Comparison of ENCODE assay signal across 1 cellular context in the genomic region with DNA sequence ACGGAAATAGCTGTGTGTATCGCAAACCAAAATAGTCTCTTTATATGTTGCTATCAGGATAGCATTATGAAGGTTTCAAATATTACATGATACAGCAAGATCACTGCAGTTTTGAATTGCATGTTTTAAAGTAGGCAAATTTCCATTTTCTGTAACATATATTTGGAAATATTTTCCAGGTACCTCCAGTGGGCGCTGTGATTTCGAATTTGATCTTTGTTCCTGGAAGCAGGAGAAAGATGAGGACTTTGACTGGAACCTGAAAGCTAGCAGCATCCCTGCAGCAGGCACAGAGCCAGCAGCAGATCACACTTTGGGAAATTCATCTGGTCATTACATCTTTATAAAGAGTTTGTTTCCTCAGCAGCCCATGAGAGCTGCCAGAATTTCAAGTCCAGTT.
A peak's percentile ranks its signal among the peaks of the same experiment; 100 is the strongest.
TF ChIP-seq lines count a peak whose summit lies in the region.

No MANE protein-coding gene starts in this region.

TF ChIP-seq in HepG2, 621 proteins besides CTCF, POLR2A, EP300 and RAD21:
- TF ChIP-seq HES4 (CRISPR knock-in tag; IDR thresholded peaks at IDR 0.05; ENCODE audit: borderline replicate concordance) (no peak), KLF13 (CRISPR knock-in tag; IDR thresholded peaks at IDR 0.05) (no peak), STAG1 (CRISPR knock-in tag; IDR thresholded peaks at IDR 0.05) (peak; percentile 57), ZNF891 (CRISPR knock-in tag; IDR thresholded peaks at IDR 0.05) (no peak), CENPBD1 (CRISPR knock-in tag; IDR thresholded peaks at IDR 0.05; ENCODE audit: borderline replicate concordance, low read depth) (no peak), HNF4A (CRISPR knock-in tag; IDR thresholded peaks at IDR 0.05) (peak; percentile 33; the same call in 1 of the 2 replicates), ZNF513 (CRISPR knock-in tag; conservative IDR thresholded peaks at IDR 0.05) (no peak), ZNF12 (CRISPR knock-in tag; IDR thresholded peaks at IDR 0.05) (no peak), ZMYM3 (CRISPR knock-in tag; IDR thresholded peaks at IDR 0.05) (no peak)
- TF ChIP-seq, protein P1, sequence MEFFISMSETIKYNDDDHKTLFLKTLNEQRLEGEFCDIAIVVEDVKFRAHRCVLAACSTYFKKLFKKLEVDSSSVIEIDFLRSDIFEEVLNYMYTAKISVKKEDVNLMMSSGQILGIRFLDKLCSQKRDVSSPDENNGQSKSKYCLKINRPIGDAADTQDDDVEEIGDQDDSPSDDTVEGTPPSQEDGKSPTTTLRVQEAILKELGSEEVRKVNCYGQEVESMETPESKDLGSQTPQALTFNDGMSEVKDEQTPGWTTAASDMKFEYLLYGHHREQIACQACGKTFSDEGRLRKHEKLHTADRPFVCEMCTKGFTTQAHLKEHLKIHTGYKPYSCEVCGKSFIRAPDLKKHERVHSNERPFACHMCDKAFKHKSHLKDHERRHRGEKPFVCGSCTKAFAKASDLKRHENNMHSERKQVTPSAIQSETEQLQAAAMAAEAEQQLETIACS (CRISPR knock-in tag; IDR thresholded peaks at IDR 0.05) = no peak
